Comparison of ENCODE assay signal across 11 cellular contexts in genomic region chr1:165910764-165911421, GRCh38.
DNase-seq lines count a peak whose midpoint lies in the region; ATAC-seq and TF ChIP-seq lines count a peak whose summit lies in the region.
"Had no signal": no experiment of that assay in that cellular context is flagged by ENCODE, and none has a peak within 500 bp of the region (broad histone marks: within the 10 kb centered on the region; RNA-seq: fewer than 3 reads in every experiment).

No MANE protein-coding gene starts in this region.

- H3K9ac ChIP-seq in GM23248 (peak overlapping the region; percentile 14; the same call in 1 of the 2 replicates), duodenal mucosa (ENCODE audit: low read depth in 1 of 2, low read length in 2 of 2) (peak overlapping the region; percentile 20 to 34)

- H3K79me2 ChIP-seq in GM23248 (ENCODE audit: insufficient read depth): 0 out of 2 replicates have a peak, but pooled peaks cover 13% of the 10 kb centered on the region

- H3K4me3 ChIP-seq in GM23248 (no peak overlapping the region), duodenal mucosa (ENCODE audit: low read depth in 1 of 2, low read length in 2 of 2) (peak overlapping the region; percentile 45 to 53), left lung (no peak overlapping the region)

- H3K27ac ChIP-seq in GM23248 (no peak overlapping the region), duodenal mucosa (ENCODE audit: low read depth, low read length) (peak overlapping the region; percentile 44), left lung (peak overlapping the region in 1 of 2 donors; percentile 21)

- DNase-seq in GM23248 (peak; percentile 53), left lung (peak in 1 of 2 donors; percentile 42), pulmonary artery endothelial cell (ENCODE audit: low read depth, low spot score) (peak; percentile 32), GM10248 (ENCODE audit: extremely low spot score) (no peak), NCI-H2171 treated with DMSO at 0.1 percent for 48 hours (lab: John Stamatoyannopoulos, UW) (no peak)
- DNase-seq: amygdala, NCI-H446, SHP77 treated with DMSO at 0.1 percent for 48 hours had no signal

- CTCF ChIA-PET in GM10248 (lab: Yijun Ruan, JAX): interaction anchor here (0.8 to 8.5 kb wide), 4 partner anchors 15 to 568 kb away, joined by 3 to 120 read pairs (median 4); no protein-coding TSS in a partner anchor

- ATAC-seq in left lung: peak; percentile 37
- ATAC-seq in HG03095 (IDR thresholded peaks at IDR 0.05; ENCODE audit: unreplicated experiment): no peak
- ATAC-seq in GM19467 (IDR thresholded peaks at IDR 0.05; ENCODE audit: unreplicated experiment): no peak

- no peak overlapping the region for H2AFZ ChIP-seq in GM23248

- H3K4me2 ChIP-seq in GM23248 (ENCODE audit: unreplicated experiment): no peak overlapping the region

- H3K27me3 ChIP-seq in GM23248 (replicated peaks; ENCODE audit: insufficient read depth) (no peaks in the 10 kb centered on the region), duodenal mucosa (ENCODE audit: control insufficient read depth in 1 of 2, insufficient read depth in 2 of 2, low read length in 2 of 2) (no peaks in the 10 kb centered on the region), left lung (no peaks in the 10 kb centered on the region)

- H3K9me3 ChIP-seq in GM23248 (ENCODE audit: low read depth) (no peaks in the 10 kb centered on the region), duodenal mucosa (ENCODE audit: control insufficient read depth in 1 of 2, low read length in 2 of 2) (no peaks in the 10 kb centered on the region), left lung (no peaks in the 10 kb centered on the region)

- intact Hi-C loops in left lung (cut with DNase I): loop anchor here in 1 of 2 donors (5.0 to 10.0 kb wide), 3 partner anchors 194 to 519 kb away; no protein-coding TSS in a partner anchor

- peaks cover 13% of the 10 kb centered on the region; the same call in 1 of the 2 replicates for H3K36me3 ChIP-seq in GM23248 (ENCODE audit: low read depth)
- peaks cover 5 to 19% of the 10 kb centered on the region in 2 donors for H3K36me3 ChIP-seq in duodenal mucosa (ENCODE audit: control insufficient read depth in 1 of 2, insufficient read depth in 2 of 2, low read length in 2 of 2)
- peaks cover 0 to 28% of the 10 kb centered on the region in 2 donors for H3K36me3 ChIP-seq in left lung

- H3K9me2 ChIP-seq in GM23248 (ENCODE audit: insufficient read depth): no peaks in the 10 kb centered on the region

- TF ChIP-seq CTCF in left lung (IDR thresholded peaks at IDR 0.05): no peak
- TF ChIP-seq CTCF in GM10248 (IDR thresholded peaks at IDR 0.05; ENCODE audit: control extremely low read depth, extremely low read depth, low read depth, missing control alignments): no peak

- no peaks in the 10 kb centered on the region for H4K20me1 ChIP-seq in GM23248 (ENCODE audit: insufficient read depth)

- in situ Hi-C loops in GM23248 (cut with MboI): loop anchor here (10.0 kb wide), 2 partner anchors 196 to 516 kb away; no protein-coding TSS in a partner anchor

- H3K4me1 ChIP-seq in GM23248 (ENCODE audit: insufficient read depth) (peaks cover 22% of the 10 kb centered on the region), duodenal mucosa (ENCODE audit: control insufficient read depth in 1 of 2, insufficient read depth in 2 of 2, low read length in 2 of 2) (peaks cover 44 to 48% of the 10 kb centered on the region in 2 donors), left lung (peaks cover 0 to 14% of the 10 kb centered on the region in 2 donors)

- 36 to 44% methylated on average over 14 of the region's 14 CpGs for WGBS in GM23248 (ENCODE audit: low coverage in 1 of 2, low lambda C conversion rate in 2 of 2, missing lambda C conversion rate in 2 of 2), 2 experiments

- POLR2A ChIA-PET in GM10248 (lab: Yijun Ruan, JAX): no interaction called here

- H3F3A ChIP-seq in GM23248 (ENCODE audit: insufficient read depth): peaks cover 6% of the 10 kb centered on the region

Comparison
In these comparisons a context has a peak if more than half of its experiments do, and no peak if none do; other contexts are left out.
1. DNase-seq: peak in GM23248 (single experiment) and pulmonary artery endothelial cell (single experiment); none in GM10248 (single experiment) and NCI-H2171 treated with DMSO at 0.1 percent for 48 hours (single experiment).
2. H3K4me3 ChIP-seq: peak in duodenal mucosa (2 of 2); none in GM23248 (single experiment) and left lung (0 of 2).